24 cellular contexts compared by ENCODE assay signal in genomic region chr17:61986898-61987297, GRCh38.
"Had no signal": no experiment of that assay in that cellular context is flagged by ENCODE, and none has a peak within 500 bp of the region (broad histone marks: within the 10 kb centered on the region; RNA-seq: fewer than 3 reads in every experiment).

No MANE protein-coding gene starts in this region.

- H3K9me3 ChIP-seq: breast epithelium, gastroesophageal sphincter, left lung, lower lobe of right lung, mucosa of descending colon, neutrophil, right lobe of liver, stomach, thyroid gland, upper lobe of left lung, vagina had no signal

- DNase-seq: activated CD4-positive, alpha-beta T cell treated with anti-CD3 and anti-CD28 coated beads, Interleukin-2, amount 10 ng/mL, durations not matched to agents 24 days and 14 days; activated CD4-positive, CD25-positive, alpha-beta regulatory T cell treated with anti-CD3 and anti-CD28 coated beads, Interleukin-2, amount 50 U/mL, for 72 hours; activated CD8-positive, alpha-beta T cell treated with anti-CD3 and anti-CD28 coated beads for 36 hours; activated naive CD4-positive, alpha-beta T cell; activated T-cell treated with anti-CD3 and anti-CD28 coated beads, Interleukin-2, amount 50 U/mL, for 4 hours; endodermal cell; head of caudate nucleus; hypothalamus; immature natural killer cell; kidney glomerular epithelial cell; left lung; lower lobe of right lung; mucosa of descending colon; right lobe of liver; stimulated activated CD4-positive, alpha-beta T cell treated with anti-CD3 and anti-CD28 coated beads, Interleukin-4, amount 100 ng/mL, for 1 hour; stomach; T-helper 2 cell; thyroid gland; upper lobe of left lung had no signal

- H3K27me3 ChIP-seq: breast epithelium, gastroesophageal sphincter, left lung, neutrophil, right lobe of liver, stomach, thyroid gland, upper lobe of left lung, vagina had no signal

- H3K4me1 ChIP-seq: breast epithelium, gastroesophageal sphincter, left lung, lower lobe of right lung, right lobe of liver, stomach, thyroid gland, vagina had no signal

- H3K27ac ChIP-seq: breast epithelium, gastroesophageal sphincter, left lung, lower lobe of right lung, neutrophil, right lobe of liver, stomach, thyroid gland, upper lobe of left lung, vagina had no signal

- H3K4me3 ChIP-seq: breast epithelium, gastroesophageal sphincter, left lung, lower lobe of right lung, mucosa of descending colon, right lobe of liver, stomach, thyroid gland, upper lobe of left lung, vagina had no signal

- ATAC-seq: activated CD8-positive, alpha-beta T cell treated with anti-CD3 and anti-CD28 coated beads for 36 hours; activated naive CD4-positive, alpha-beta T cell treated with anti-CD3 and anti-CD28 coated beads, Interleukin-2, amount 50 U/mL, for 72 hours; activated T-cell treated with anti-CD3 and anti-CD28 coated beads, Interleukin-2, amount 50 U/mL, for 4 hours; gastroesophageal sphincter; left lung; lower lobe of right lung; mucosa of descending colon had no signal
